Comparison of ENCODE assay signal across 2 cellular contexts in the genomic region with DNA sequence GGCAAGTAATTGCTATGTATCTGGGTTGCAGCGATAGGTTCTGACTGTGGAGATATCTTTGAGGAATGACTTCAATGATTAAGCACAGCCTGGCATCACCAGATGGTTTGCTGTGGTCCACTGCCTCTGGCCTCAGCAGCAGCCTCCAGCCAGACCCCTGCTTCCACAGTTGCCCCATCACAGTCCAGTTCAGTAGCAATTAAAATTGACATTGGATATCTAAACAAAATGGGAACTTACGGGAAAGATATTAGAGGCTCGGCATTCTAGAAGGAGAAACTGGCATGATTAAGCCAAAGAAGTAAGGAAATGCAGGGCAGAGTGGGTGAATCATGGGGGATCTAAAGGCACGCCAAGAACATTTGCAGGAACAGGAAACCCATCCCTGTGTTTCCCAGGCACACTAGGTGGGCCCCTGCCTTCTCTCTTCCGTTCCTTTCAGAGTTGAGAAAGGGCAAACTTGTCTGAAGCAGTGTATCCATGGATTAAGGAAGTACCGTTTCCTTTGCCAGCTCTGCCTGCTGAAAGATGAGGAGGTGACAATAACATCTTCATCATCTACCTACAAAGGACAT.
TF ChIP-seq lines count a peak whose summit lies in the region.

No MANE protein-coding gene starts in this region.

TF ChIP-seq in IMR-90, 13 proteins besides CTCF, POLR2A, EP300 and RAD21:
- TF ChIP-seq RCOR1 (IDR thresholded peaks at IDR 0.05; ENCODE audit: insufficient replicate concordance, low read length) (no peak), SMC3 (IDR thresholded peaks at IDR 0.05; ENCODE audit: low read depth, low read length) (no peak), MAFK (IDR thresholded peaks at IDR 0.05; ENCODE audit: low read depth, low read length) (no peak), MXI1 (IDR thresholded peaks at IDR 0.05; ENCODE audit: borderline replicate concordance, low read depth, low read length) (no peak), FOS (IDR thresholded peaks at IDR 0.05; ENCODE audit: low read depth, low read length) (no peak), BHLHE40 (IDR thresholded peaks at IDR 0.05; ENCODE audit: low read depth, low read length) (no peak), RFX5 (IDR thresholded peaks at IDR 0.05; ENCODE audit: low read depth, low read length) (no peak), CHD1 (IDR thresholded peaks at IDR 0.05; ENCODE audit: low read depth, low read length) (no peak), CEBPB (IDR thresholded peaks at IDR 0.05; ENCODE audit: low read depth, low read length) (no peak), MAZ (IDR thresholded peaks at IDR 0.05; ENCODE audit: borderline replicate concordance, low read depth, low read length) (no peak), NFE2L2 (IDR thresholded peaks at IDR 0.05; ENCODE audit: low read depth, low read length) (no peak)
- TF ChIP-seq, protein P1, sequence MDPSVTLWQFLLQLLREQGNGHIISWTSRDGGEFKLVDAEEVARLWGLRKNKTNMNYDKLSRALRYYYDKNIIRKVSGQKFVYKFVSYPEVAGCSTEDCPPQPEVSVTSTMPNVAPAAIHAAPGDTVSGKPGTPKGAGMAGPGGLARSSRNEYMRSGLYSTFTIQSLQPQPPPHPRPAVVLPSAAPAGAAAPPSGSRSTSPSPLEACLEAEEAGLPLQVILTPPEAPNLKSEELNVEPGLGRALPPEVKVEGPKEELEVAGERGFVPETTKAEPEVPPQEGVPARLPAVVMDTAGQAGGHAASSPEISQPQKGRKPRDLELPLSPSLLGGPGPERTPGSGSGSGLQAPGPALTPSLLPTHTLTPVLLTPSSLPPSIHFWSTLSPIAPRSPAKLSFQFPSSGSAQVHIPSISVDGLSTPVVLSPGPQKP (IDR thresholded peaks at IDR 0.05; ENCODE audit: borderline replicate concordance, low read depth, low read length): no peak
- TF ChIP-seq, protein P2, sequence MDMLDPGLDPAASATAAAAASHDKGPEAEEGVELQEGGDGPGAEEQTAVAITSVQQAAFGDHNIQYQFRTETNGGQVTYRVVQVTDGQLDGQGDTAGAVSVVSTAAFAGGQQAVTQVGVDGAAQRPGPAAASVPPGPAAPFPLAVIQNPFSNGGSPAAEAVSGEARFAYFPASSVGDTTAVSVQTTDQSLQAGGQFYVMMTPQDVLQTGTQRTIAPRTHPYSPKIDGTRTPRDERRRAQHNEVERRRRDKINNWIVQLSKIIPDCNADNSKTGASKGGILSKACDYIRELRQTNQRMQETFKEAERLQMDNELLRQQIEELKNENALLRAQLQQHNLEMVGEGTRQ (IDR thresholded peaks at IDR 0.05; ENCODE audit: low read depth, low read length): no peak

TF ChIP-seq in H1, 55 proteins besides CTCF, POLR2A, EP300 and RAD21:
- TF ChIP-seq POU5F1 (IDR thresholded peaks at IDR 0.05; ENCODE audit: low read depth, low read length): no peak
- TF ChIP-seq BRCA1 (IDR thresholded peaks at IDR 0.05; ENCODE audit: low read depth, low read length): no peak
- TF ChIP-seq SIRT6 (IDR thresholded peaks at IDR 0.05; ENCODE audit: low read length): no peak
- TF ChIP-seq CTBP2 (IDR thresholded peaks at IDR 0.05; ENCODE audit: borderline replicate concordance, insufficient read depth, insufficient read length, low read length): no peak
- TF ChIP-seq JUN (IDR thresholded peaks at IDR 0.05; ENCODE audit: low read depth, low read length): no peak
- TF ChIP-seq CBX8 (IDR thresholded peaks at IDR 0.05; ENCODE audit: borderline replicate concordance, low read depth, low read length): no peak
- no peak for TF ChIP-seq SUZ12 (IDR thresholded peaks at IDR 0.05; ENCODE audit: low read length)
- no peak for TF ChIP-seq ASH2L (IDR thresholded peaks at IDR 0.05; ENCODE audit: low read length)
- no peak for TF ChIP-seq CHD2 (IDR thresholded peaks at IDR 0.05; ENCODE audit: low read length)
- no peak for TF ChIP-seq SRF (IDR thresholded peaks at IDR 0.05; ENCODE audit: low read depth, low read length)
- no peak for TF ChIP-seq RBBP5 (IDR thresholded peaks at IDR 0.05; ENCODE audit: borderline replicate concordance, low read depth, low read length)
- no peak for TF ChIP-seq SIX5 (IDR thresholded peaks at IDR 0.05; ENCODE audit: low read depth, low read length)
- no peak for TF ChIP-seq POLR2AphosphoS5 (IDR thresholded peaks at IDR 0.05; ENCODE audit: low read depth, low read length)
- no peak for TF ChIP-seq RNF2 (IDR thresholded peaks at IDR 0.05; ENCODE audit: borderline replicate concordance, low read depth, low read length, missing control alignments, poor library complexity, severe bottlenecking)
- no peak for TF ChIP-seq NANOG (IDR thresholded peaks at IDR 0.05; ENCODE audit: insufficient read depth, low read depth, low read length, poor library complexity, severe bottlenecking)
- TF ChIP-seq, protein P3, sequence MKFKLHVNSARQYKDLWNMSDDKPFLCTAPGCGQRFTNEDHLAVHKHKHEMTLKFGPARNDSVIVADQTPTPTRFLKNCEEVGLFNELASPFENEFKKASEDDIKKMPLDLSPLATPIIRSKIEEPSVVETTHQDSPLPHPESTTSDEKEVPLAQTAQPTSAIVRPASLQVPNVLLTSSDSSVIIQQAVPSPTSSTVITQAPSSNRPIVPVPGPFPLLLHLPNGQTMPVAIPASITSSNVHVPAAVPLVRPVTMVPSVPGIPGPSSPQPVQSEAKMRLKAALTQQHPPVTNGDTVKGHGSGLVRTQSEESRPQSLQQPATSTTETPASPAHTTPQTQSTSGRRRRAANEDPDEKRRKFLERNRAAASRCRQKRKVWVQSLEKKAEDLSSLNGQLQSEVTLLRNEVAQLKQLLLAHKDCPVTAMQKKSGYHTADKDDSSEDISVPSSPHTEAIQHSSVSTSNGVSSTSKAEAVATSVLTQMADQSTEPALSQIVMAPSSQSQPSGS (IDR thresholded peaks at IDR 0.05; ENCODE audit: low read length): no peak
- no peak for TF ChIP-seq KDM4A (IDR thresholded peaks at IDR 0.05; ENCODE audit: low read depth, low read length, severe bottlenecking)
- no peak for TF ChIP-seq TAF1 (IDR thresholded peaks at IDR 0.05; ENCODE audit: low read depth, low read length)
TF ChIP-seq in H1: peak in this region for 0.
